In the genomic region with DNA sequence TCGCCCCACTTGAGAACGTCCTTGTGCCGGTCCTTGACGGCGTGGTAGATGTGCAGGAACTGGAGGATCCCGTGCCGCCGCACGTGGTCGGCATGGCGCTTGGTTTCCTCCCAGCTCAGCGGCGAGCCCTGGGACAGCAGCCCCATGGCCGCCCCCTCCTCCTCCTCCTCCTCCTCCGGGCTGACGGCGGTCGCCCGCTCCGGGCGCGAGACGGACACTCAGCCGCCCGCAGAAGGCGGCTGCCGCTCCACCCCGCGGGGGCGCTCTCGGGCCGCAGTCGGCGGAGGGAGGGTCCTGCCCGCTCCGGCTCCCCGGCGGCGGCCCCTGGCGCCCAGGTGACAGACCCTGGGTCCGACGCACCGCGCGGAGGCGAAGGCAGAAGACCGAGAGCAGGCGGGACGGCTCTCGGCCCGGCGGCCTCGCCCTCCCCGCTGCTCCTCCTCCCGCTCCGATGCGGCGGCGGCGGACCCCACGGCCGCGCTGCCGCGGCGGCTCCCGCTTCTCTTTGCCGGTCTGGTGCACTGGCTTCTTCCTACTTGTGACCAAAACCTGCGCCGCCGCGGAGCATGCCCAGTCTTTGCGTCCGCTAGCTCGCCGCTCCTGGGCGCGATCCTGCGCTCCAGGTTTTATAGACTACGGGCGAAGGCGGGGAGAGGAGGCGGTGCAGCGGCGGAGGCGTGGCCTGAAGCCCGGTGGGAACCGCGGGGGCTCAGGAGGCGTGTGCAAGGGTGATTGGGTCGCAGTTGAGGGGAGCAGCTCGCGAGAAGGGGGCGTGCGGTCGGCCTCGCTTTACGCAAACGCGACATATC, we compare ENCODE assay signal across 8 cellular contexts. TPM values are rescaled to one million over a fixed set of nuclear protein-coding genes. Genes with fewer than 3 reads are reported as not detected.
A peak's percentile ranks its signal among the peaks of the same experiment; 100 is the strongest.
DNase-seq lines count a peak whose midpoint lies in the region; ATAC-seq and TF ChIP-seq lines count a peak whose summit lies in the region.

A gene (minus strand): TSS at position 602 of the 809 bp plus-strand sequence. CDS start 456 bp downstream, at position 146.

- H3K4me3 Mint-ChIP-seq in GM23338 (peak within 1 kb of the TSS; percentile 95), nephron progenitor cell (peak within 1 kb of the TSS; percentile 98)
- H3K4me3 Mint-ChIP-seq in stimulated activated naive CD8-positive, alpha-beta T cell treated with anti-CD3 and anti-CD28 coated beads, Interleukin-15, amount 100 ng/mL, for 72 hours: peak within 1 kb of the TSS; percentile 97 to 99

- peak; percentile 30 to 77; a peak in 2 of 4 replicates for TF ChIP-seq CTCF in GM23338 (conservative IDR thresholded peaks at IDR 0.05; ENCODE audit: low read depth in 2 of 2)
- TF ChIP-seq CTCF in LNCAP (IDR thresholded peaks at IDR 0.05): peak; percentile 73
- peak; percentile 92 for TF ChIP-seq CTCF in RWPE2 (IDR thresholded peaks at IDR 0.05; ENCODE audit: poor library complexity, severe bottlenecking)
- peak; percentile 52 for TF ChIP-seq CTCF in fibroblast of the aortic adventitia (IDR thresholded peaks at IDR 0.05; ENCODE audit: insufficient read depth, low read length)
- TF ChIP-seq CTCF in nephron progenitor cell (IDR thresholded peaks at IDR 0.05): peak; percentile 48

- H3F3A ChIP-seq in GM23338 (replicated peaks; ENCODE audit: low read depth): peaks cover 10% of the 10 kb centered on the region

- no peaks in the 10 kb centered on the region for H3K9me3 ChIP-seq in RWPE2 (ENCODE audit: severe bottlenecking)

- H3K4me1 Mint-ChIP-seq in GM23338 (peaks cover 40% of the 10 kb centered on the region), nephron progenitor cell (peaks cover 43% of the 10 kb centered on the region)
- peaks cover 50% of the 10 kb centered on the region for H3K4me1 Mint-ChIP-seq in stimulated activated naive CD8-positive, alpha-beta T cell treated with anti-CD3 and anti-CD28 coated beads, Interleukin-15, amount 100 ng/mL, for 72 hours

- peaks cover 7% of the 10 kb centered on the region; the same call in 1 of the 2 replicates for H3K9me2 ChIP-seq in GM23338 (ENCODE audit: insufficient read depth)

- H3K79me2 ChIP-seq in GM23338 (replicated peaks; ENCODE audit: insufficient read depth): peaks cover 42% of the 10 kb centered on the region

- H3K4me2 ChIP-seq in GM23338: peak within 1 kb of the TSS; percentile 84

- H3K27ac ChIP-seq in GM23338 (ENCODE audit: low read depth) (peak within 1 kb of the TSS; percentile 85), RWPE2 (ENCODE audit: poor library complexity, severe bottlenecking) (peak within 1 kb of the TSS; percentile 47)

- H3K27me3 ChIP-seq in GM23338 (ENCODE audit: insufficient read depth) (peaks cover 20% of the 10 kb centered on the region), RWPE2 (ENCODE audit: insufficient read depth, poor library complexity, severe bottlenecking) (no peaks in the 10 kb centered on the region)

- peak; percentile 69 for ATAC-seq in GM23338
- peak; percentile 67 for ATAC-seq in RWPE2 (ENCODE audit: low read depth)
- peak; percentile 76 for ATAC-seq in stimulated activated naive CD8-positive, alpha-beta T cell treated with anti-CD3 and anti-CD28 coated beads, Interleukin-15, amount 100 ng/mL, for 72 hours

- DNase-seq in ELF-1 (ENCODE audit: low read depth, low spot score) (peak; percentile 97), GM23338 (ENCODE audit: low spot score) (peak; percentile 97), RWPE2 (ENCODE audit: low spot score) (peak; percentile 87), fibroblast of the aortic adventitia (ENCODE audit: low read depth) (peak; percentile 93), nephron progenitor cell (peak; percentile 92)
- peak; percentile 84 for DNase-seq in activated T-helper 9 cell treated with anti-CD3 and anti-CD28 coated beads, Interleukin-2, amount 50 U/mL, for 16 hours (ENCODE audit: low read depth)
- peak; percentile 92 to 94 for DNase-seq in stimulated activated naive CD8-positive, alpha-beta T cell treated with anti-CD3 and anti-CD28 coated beads, Interleukin-15, amount 100 ng/mL, for 72 hours

- H4K20me1 ChIP-seq in GM23338 (replicated peaks; ENCODE audit: insufficient read depth): no peaks in the 10 kb centered on the region

- H3K4me1 ChIP-seq in GM23338 (ENCODE audit: insufficient read depth) (peaks cover 32% of the 10 kb centered on the region), RWPE2 (ENCODE audit: insufficient read depth, poor library complexity, severe bottlenecking) (peaks cover 12% of the 10 kb centered on the region)

- peak within 1 kb of the TSS; percentile 83; the same call in 1 of the 2 replicates for H2AFZ ChIP-seq in GM23338

- H3K9me3 Mint-ChIP-seq in GM23338 (peaks cover 6% of the 10 kb centered on the region), nephron progenitor cell (peaks cover 15% of the 10 kb centered on the region)
- H3K9me3 Mint-ChIP-seq in stimulated activated naive CD8-positive, alpha-beta T cell treated with anti-CD3 and anti-CD28 coated beads, Interleukin-15, amount 100 ng/mL, for 72 hours: no peaks in the 10 kb centered on the region

- no peaks in the 10 kb centered on the region; the same call in 1 of the 2 replicates for H3K36me3 ChIP-seq in GM23338 (ENCODE audit: insufficient read depth)
- peaks cover 34% of the 10 kb centered on the region for H3K36me3 ChIP-seq in RWPE2 (ENCODE audit: low read depth)

- peak within 1 kb of the TSS; percentile 84 for H3K4me3 ChIP-seq in GM23338
- peak within 1 kb of the TSS; percentile 62 for H3K4me3 ChIP-seq in RWPE2 (ENCODE audit: severe bottlenecking)
- peak within 1 kb of the TSS; percentile 93 for H3K4me3 ChIP-seq in fibroblast of the aortic adventitia (ENCODE audit: low read depth, low read length)

- H3K27ac Mint-ChIP-seq in GM23338 (peak within 1 kb of the TSS; percentile 90), nephron progenitor cell (peak within 1 kb of the TSS; percentile 97)
- H3K27ac Mint-ChIP-seq in stimulated activated naive CD8-positive, alpha-beta T cell treated with anti-CD3 and anti-CD28 coated beads, Interleukin-15, amount 100 ng/mL, for 72 hours: peak within 1 kb of the TSS; percentile 96 to 98

- peaks cover 37% of the 10 kb centered on the region for H3K36me3 Mint-ChIP-seq in GM23338 (ENCODE audit: low read depth)
- H3K36me3 Mint-ChIP-seq in nephron progenitor cell (ENCODE audit: low read depth): peaks cover 21% of the 10 kb centered on the region

- peaks cover 29% of the 10 kb centered on the region for H3K27me3 Mint-ChIP-seq in GM23338 (ENCODE audit: insufficient read depth, low read depth, poor library complexity)
- H3K27me3 Mint-ChIP-seq in nephron progenitor cell (ENCODE audit: low read depth, poor library complexity): peaks cover 28% of the 10 kb centered on the region
- H3K27me3 Mint-ChIP-seq in stimulated activated naive CD8-positive, alpha-beta T cell treated with anti-CD3 and anti-CD28 coated beads, Interleukin-15, amount 100 ng/mL, for 72 hours: peaks cover 6% of the 10 kb centered on the region

TF ChIP-seq in GM23338, 12 proteins besides CTCF, POLR2A, EP300 and RAD21:
- TF ChIP-seq POLR2AphosphoS5 (IDR thresholded peaks at IDR 0.05; ENCODE audit: low read depth) (peak; percentile 76), CREB1 (CRISPR knock-in tag; IDR thresholded peaks at IDR 0.05; ENCODE audit: low read depth) (peak; percentile 68), STAT1 (IDR thresholded peaks at IDR 0.05; ENCODE audit: unreplicated experiment) (no peak), EZH2 (IDR thresholded peaks at IDR 0.05; ENCODE audit: low read depth, unreplicated experiment) (no peak), JUNB (IDR thresholded peaks at IDR 0.05; ENCODE audit: unreplicated experiment) (no peak)
- TF ChIP-seq, protein P1, sequence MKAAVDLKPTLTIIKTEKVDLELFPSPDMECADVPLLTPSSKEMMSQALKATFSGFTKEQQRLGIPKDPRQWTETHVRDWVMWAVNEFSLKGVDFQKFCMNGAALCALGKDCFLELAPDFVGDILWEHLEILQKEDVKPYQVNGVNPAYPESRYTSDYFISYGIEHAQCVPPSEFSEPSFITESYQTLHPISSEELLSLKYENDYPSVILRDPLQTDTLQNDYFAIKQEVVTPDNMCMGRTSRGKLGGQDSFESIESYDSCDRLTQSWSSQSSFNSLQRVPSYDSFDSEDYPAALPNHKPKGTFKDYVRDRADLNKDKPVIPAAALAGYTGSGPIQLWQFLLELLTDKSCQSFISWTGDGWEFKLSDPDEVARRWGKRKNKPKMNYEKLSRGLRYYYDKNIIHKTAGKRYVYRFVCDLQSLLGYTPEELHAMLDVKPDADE (IDR thresholded peaks at IDR 0.05): no peak
- TF ChIP-seq, protein P2, sequence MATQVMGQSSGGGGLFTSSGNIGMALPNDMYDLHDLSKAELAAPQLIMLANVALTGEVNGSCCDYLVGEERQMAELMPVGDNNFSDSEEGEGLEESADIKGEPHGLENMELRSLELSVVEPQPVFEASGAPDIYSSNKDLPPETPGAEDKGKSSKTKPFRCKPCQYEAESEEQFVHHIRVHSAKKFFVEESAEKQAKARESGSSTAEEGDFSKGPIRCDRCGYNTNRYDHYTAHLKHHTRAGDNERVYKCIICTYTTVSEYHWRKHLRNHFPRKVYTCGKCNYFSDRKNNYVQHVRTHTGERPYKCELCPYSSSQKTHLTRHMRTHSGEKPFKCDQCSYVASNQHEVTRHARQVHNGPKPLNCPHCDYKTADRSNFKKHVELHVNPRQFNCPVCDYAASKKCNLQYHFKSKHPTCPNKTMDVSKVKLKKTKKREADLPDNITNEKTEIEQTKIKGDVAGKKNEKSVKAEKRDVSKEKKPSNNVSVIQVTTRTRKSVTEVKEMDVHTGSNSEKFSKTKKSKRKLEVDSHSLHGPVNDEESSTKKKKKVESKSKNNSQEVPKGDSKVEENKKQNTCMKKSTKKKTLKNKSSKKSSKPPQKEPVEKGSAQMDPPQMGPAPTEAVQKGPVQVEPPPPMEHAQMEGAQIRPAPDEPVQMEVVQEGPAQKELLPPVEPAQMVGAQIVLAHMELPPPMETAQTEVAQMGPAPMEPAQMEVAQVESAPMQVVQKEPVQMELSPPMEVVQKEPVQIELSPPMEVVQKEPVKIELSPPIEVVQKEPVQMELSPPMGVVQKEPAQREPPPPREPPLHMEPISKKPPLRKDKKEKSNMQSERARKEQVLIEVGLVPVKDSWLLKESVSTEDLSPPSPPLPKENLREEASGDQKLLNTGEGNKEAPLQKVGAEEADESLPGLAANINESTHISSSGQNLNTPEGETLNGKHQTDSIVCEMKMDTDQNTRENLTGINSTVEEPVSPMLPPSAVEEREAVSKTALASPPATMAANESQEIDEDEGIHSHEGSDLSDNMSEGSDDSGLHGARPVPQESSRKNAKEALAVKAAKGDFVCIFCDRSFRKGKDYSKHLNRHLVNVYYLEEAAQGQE (IDR thresholded peaks at IDR 0.05; ENCODE audit: unreplicated experiment): no peak
TF ChIP-seq in GM23338: peak in this region for 2.

RNA-seq across cellular contexts. Expression of the gene that starts here (rescaled TPM):
- 40.3 and 71.4 TPM in 2 replicates for total RNA-seq in GM23338 (2014; rRNA removed; shearing (Covaris generic))
- polyA plus RNA-seq in GM23338 (2016; fragmentation: Nextera tagmentation; extraction: Ambion mirVana): 13.3 and 16.9 TPM in 2 replicates
- total RNA-seq in fibroblast of the aortic adventitia (ENCODE audit: low replicate concordance): 20.1 and 21.1 TPM in 2 replicates

Comparison
In these comparisons a context has a peak if more than half of its experiments do, and no peak if none do; other contexts are left out.
1. Peak in every context shown above with its lines: DNase-seq, ATAC-seq, H3K4me3 ChIP-seq and H3K27ac ChIP-seq.